18 cellular contexts compared by ENCODE assay signal in genomic region chr1:1602321-1602931, GRCh38. TPM values are rescaled to one million over a fixed set of nuclear protein-coding genes. Genes with fewer than 3 reads are reported as not detected.
DNase-seq lines count a peak whose midpoint lies in the region; ATAC-seq and TF ChIP-seq lines count a peak whose summit lies in the region.
"Had no signal": no experiment of that assay in that cellular context is flagged by ENCODE, and none has a peak within 500 bp of the region (broad histone marks: within the 10 kb centered on the region; RNA-seq: fewer than 3 reads in every experiment).

No MANE protein-coding gene starts in this region.

- TF ChIP-seq CTCF in CD4-positive, alpha-beta T cell (IDR thresholded peaks at IDR 0.05): no peak
- TF ChIP-seq CTCF in testis (IDR thresholded peaks at IDR 0.05) (no peak), MCF 10A (IDR thresholded peaks at IDR 0.05; ENCODE audit: unreplicated experiment) (no peak), neural progenitor cell (IDR thresholded peaks at IDR 0.05) (no peak)

- H2AFZ ChIP-seq in neural progenitor cell (replicated peaks): no peak overlapping the region

- H3K9me3 Mint-ChIP-seq in CD4-positive, alpha-beta T cell: no peaks in the 10 kb centered on the region
- H3K9me3 Mint-ChIP-seq in MCF 10A (ENCODE audit: unreplicated experiment) (no peaks in the 10 kb centered on the region), neural progenitor cell (no peaks in the 10 kb centered on the region)
- H3K9me3 Mint-ChIP-seq: activated naive CD8-positive, alpha-beta T cell treated with anti-CD3 and anti-CD28 coated beads for 36 hours had no signal

- H3K9me3 ChIP-seq in CD4-positive, alpha-beta T cell (ENCODE audit: control insufficient read depth, low read length): no peaks in the 10 kb centered on the region
- H3K9me3 ChIP-seq in testis (no peaks in the 10 kb centered on the region), neural progenitor cell (ENCODE audit: low read depth) (no peaks in the 10 kb centered on the region)

- H3K9ac ChIP-seq in neural progenitor cell: no peak overlapping the region

- BruUV-seq in MCF 10A (replicated peaks; lab: Mats Ljungman, UMichigan): no TSS peak

- H3K4me2 ChIP-seq in neural progenitor cell: no peak overlapping the region

- peaks cover 17% of the 10 kb centered on the region for H3K4me1 Mint-ChIP-seq in CD4-positive, alpha-beta T cell (ENCODE audit: low read depth)
- H3K4me1 Mint-ChIP-seq in MCF 10A (ENCODE audit: insufficient read depth, unreplicated experiment) (no peaks in the 10 kb centered on the region), neural progenitor cell (peaks cover 9% of the 10 kb centered on the region)

- no peaks in the 10 kb centered on the region for H3K36me3 Mint-ChIP-seq in CD4-positive, alpha-beta T cell (ENCODE audit: low read depth)
- no peaks in the 10 kb centered on the region for H3K36me3 Mint-ChIP-seq in MCF 10A (ENCODE audit: insufficient read depth, unreplicated experiment)
- H3K36me3 Mint-ChIP-seq in neural progenitor cell: no peaks in the 10 kb centered on the region
- H3K36me3 Mint-ChIP-seq: activated naive CD8-positive, alpha-beta T cell treated with anti-CD3 and anti-CD28 coated beads for 36 hours had no signal

- H3K36me3 ChIP-seq in testis (ENCODE audit: low read depth, missing control alignments) (no peaks in the 10 kb centered on the region), neural progenitor cell (no peaks in the 10 kb centered on the region)
- H3K36me3 ChIP-seq: SJSA1 had no signal

- no peak overlapping the region for H3K4me3 ChIP-seq in testis
- H3K4me3 ChIP-seq in neural progenitor cell: no peak overlapping the region
- H3K4me3 ChIP-seq: SJSA1 had no signal

- POLR2A ChIA-PET in CD4-positive, alpha-beta T cell (lab: Charles Lee): interaction anchor here (0.6 to 3.4 kb wide), 2 partner anchors 12 to 98 kb away, joined by 6 to 22 read pairs; partner anchors contain the start of gene MIB2
- POLR2A ChIA-PET in MCF 10A (lab: Yijun Ruan, JAX): interaction anchor here (0.6 to 2.0 kb wide), 2 partner anchors 12 to 24 kb away, joined by 5 to 6 read pairs; no protein-coding TSS in a partner anchor

- TF ChIP-seq POLR2A in testis (IDR thresholded peaks at IDR 0.05): no peak

- peaks cover 19% of the 10 kb centered on the region for H3K4me1 ChIP-seq in testis
- peaks cover 6% of the 10 kb centered on the region for H3K4me1 ChIP-seq in neural progenitor cell

- H3K27ac ChIP-seq in CD4-positive, alpha-beta T cell (ENCODE audit: low read depth, low read length): no peak overlapping the region
- no peak overlapping the region for H3K27ac ChIP-seq in testis
- H3K27ac ChIP-seq in neural progenitor cell: no peak overlapping the region
- H3K27ac ChIP-seq: SJSA1 had no signal

- peak overlapping the region; percentile 20 for H3K27ac Mint-ChIP-seq in CD4-positive, alpha-beta T cell
- no peak overlapping the region for H3K27ac Mint-ChIP-seq in MCF 10A (ENCODE audit: low read depth, unreplicated experiment)
- H3K27ac Mint-ChIP-seq in neural progenitor cell: no peak overlapping the region
- H3K27ac Mint-ChIP-seq: activated naive CD8-positive, alpha-beta T cell treated with anti-CD3 and anti-CD28 coated beads for 36 hours had no signal

- no peak for DNase-seq in CD4-positive, alpha-beta T cell
- peak; percentile 66 for DNase-seq in GM19240 (ENCODE audit: insufficient read length, low spot score)
- peak; percentile 26 for DNase-seq in epidermal melanocyte (ENCODE audit: insufficient read length, low spot score)
- no peak for DNase-seq in testis
- DNase-seq in MCF 10A (ENCODE audit: unreplicated experiment): no peak
- DNase-seq in neural progenitor cell (ENCODE audit: low spot score): no peak
- DNase-seq: activated CD4-positive, alpha-beta T cell treated with anti-CD3 and anti-CD28 coated beads for 48 hours; activated naive CD8-positive, alpha-beta T cell treated with anti-CD3 and anti-CD28 coated beads for 36 hours; DND-41; GOT3; mesenchymal stem cell; NCI-H1694; nucleus accumbens; right cardiac atrium; substantia nigra; T-helper 9 cell had no signal

- no peak overlapping the region for H3K4me3 Mint-ChIP-seq in CD4-positive, alpha-beta T cell
- H3K4me3 Mint-ChIP-seq in MCF 10A (ENCODE audit: unreplicated experiment) (no peak overlapping the region), neural progenitor cell (no peak overlapping the region)
- H3K4me3 Mint-ChIP-seq: activated naive CD8-positive, alpha-beta T cell treated with anti-CD3 and anti-CD28 coated beads for 36 hours had no signal

- H3K79me2 ChIP-seq in neural progenitor cell (ENCODE audit: low read depth): no peaks in the 10 kb centered on the region

- H3K27me3 ChIP-seq in CD4-positive, alpha-beta T cell (ENCODE audit: control insufficient read depth, insufficient read depth, low read length): no peaks in the 10 kb centered on the region
- no peaks in the 10 kb centered on the region for H3K27me3 ChIP-seq in testis
- peaks cover 63% of the 10 kb centered on the region for H3K27me3 ChIP-seq in neural progenitor cell

- CTCF ChIA-PET in CD4-positive, alpha-beta T cell (lab: Charles Lee): interaction anchor here (1.6 kb wide), 1 partner anchor 28 kb away, joined by 4 read pairs; no protein-coding TSS in a partner anchor
- CTCF ChIA-PET in MCF 10A (lab: Yijun Ruan, JAX): no interaction called here

- peaks cover 21% of the 10 kb centered on the region for H4K20me1 ChIP-seq in neural progenitor cell (ENCODE audit: low read depth)

- H3F3A ChIP-seq in neural progenitor cell (ENCODE audit: low read depth): peaks cover 16% of the 10 kb centered on the region

- no peak for ATAC-seq in CD4-positive, alpha-beta T cell (ENCODE audit: poor library complexity)
- ATAC-seq: right cardiac atrium had no signal

- H3K27me3 Mint-ChIP-seq in CD4-positive, alpha-beta T cell: no peaks in the 10 kb centered on the region
- H3K27me3 Mint-ChIP-seq in MCF 10A (ENCODE audit: insufficient read depth, unreplicated experiment): no peaks in the 10 kb centered on the region
- H3K27me3 Mint-ChIP-seq in neural progenitor cell (ENCODE audit: insufficient read depth, low read depth): peaks cover 16% of the 10 kb centered on the region

- intact Hi-C loops in CD4-positive, alpha-beta T cell (cut with DNase I, micrococcal nuclease): no loop called here
- intact Hi-C loops in testis (cut with DNase I; ENCODE audit: low total_unique reads) (no loop called here), MCF 10A (cut with micrococcal nuclease) (no loop called here)

- WGBS in testis, 2 donors: 71 to 79% methylated on average over 17 of the region's 17 CpGs

RNA-seq across cellular contexts. Expression of gene FNDC10, which starts 2.5 kb away (rescaled TPM):
- 1 to 10 TPM; 1.0 to 1.3 TPM for total RNA-seq in CD4-positive, alpha-beta T cell
- total RNA-seq in testis (10 to 100 TPM; 36.8 to 54.0 TPM), MCF 10A (2022) (4.3 and 5.1 TPM in 2 replicates), neural progenitor cell (ENCODE audit: low replicate concordance) (2.5 and 7.8 TPM in 2 replicates)
- 15.5 TPM for polyA plus RNA-seq in testis (ENCODE audit: insufficient read depth, low read depth, low replicate concordance)

RNA-seq across cellular contexts. Expression of gene MIB2, which starts 12.9 kb away (rescaled TPM):
- 10 to 100 TPM; 58.3 to 59.4 TPM for total RNA-seq in CD4-positive, alpha-beta T cell
- 100 to 1,000 TPM; 154 to 172 TPM for total RNA-seq in testis
- 38.7 TPM for polyA plus RNA-seq in testis (ENCODE audit: insufficient read depth, low read depth, low replicate concordance)
- total RNA-seq in MCF 10A (2022): 46.4 and 61.3 TPM in 2 replicates
- total RNA-seq in neural progenitor cell (ENCODE audit: low replicate concordance): 7.5 and 71.6 TPM in 2 replicates

RNA-seq across cellular contexts. Expression of gene SSU72, which starts 27.8 kb away (rescaled TPM):
- 100 to 1,000 TPM in 1 of 2 experiments, 10 to 100 TPM in 1; 95.4 to 101 TPM for total RNA-seq in CD4-positive, alpha-beta T cell
- 100 to 1,000 TPM; 146 to 158 TPM for total RNA-seq in testis
- polyA plus RNA-seq in testis (ENCODE audit: insufficient read depth, low read depth, low replicate concordance): 67.0 TPM
- 97.4 and 104 TPM in 2 replicates for total RNA-seq in MCF 10A (2022)
- total RNA-seq in neural progenitor cell (ENCODE audit: low replicate concordance): 82.5 and 94.1 TPM in 2 replicates

RNA-seq across cellular contexts. Expression of gene MMP23B, which starts 29.5 kb away (rescaled TPM):
- total RNA-seq in CD4-positive, alpha-beta T cell: 1 to 10 TPM; 3.0 to 3.7 TPM
- total RNA-seq in testis (10 to 100 TPM; 49.0 to 50.2 TPM), MCF 10A (2022) (1.4 and 1.7 TPM in 2 replicates), neural progenitor cell (ENCODE audit: low replicate concordance) (4.2 and 4.7 TPM in 2 replicates)
- polyA plus RNA-seq in testis (ENCODE audit: insufficient read depth, low read depth, low replicate concordance): 13.1 TPM
- polyA plus RNA-seq: keratinocyte had no signal

RNA-seq across cellular contexts. Expression of gene CDK11B, which starts 56.4 kb away (rescaled TPM):
- 10 to 100 TPM; 49.8 to 52.0 TPM for total RNA-seq in CD4-positive, alpha-beta T cell
- 10 to 100 TPM; 48.1 to 56.0 TPM for total RNA-seq in testis
- 57.7 TPM for polyA plus RNA-seq in testis (ENCODE audit: insufficient read depth, low read depth, low replicate concordance)
- total RNA-seq in MCF 10A (2022): 32.0 and 32.5 TPM in 2 replicates
- total RNA-seq in neural progenitor cell (ENCODE audit: low replicate concordance): 12.6 and 16.9 TPM in 2 replicates

Comparison
In these comparisons a context has a peak if more than half of its experiments do, and no peak if none do; other contexts are left out.
1. DNase-seq: peak in GM19240 (single experiment) and epidermal melanocyte (single experiment); none in CD4-positive, alpha-beta T cell (0 of 10), testis (single experiment), MCF 10A (single experiment) and neural progenitor cell (single experiment).